Comparison of ENCODE assay signal across 9 cellular contexts in genomic region chr3:98986073-98986472, GRCh38.
A peak's percentile ranks its signal among the peaks of the same experiment; 100 is the strongest.
DNase-seq lines count a peak whose midpoint lies in the region; TF ChIP-seq lines count a peak whose summit lies in the region.
"Had no signal": no experiment of that assay in that cellular context is flagged by ENCODE, and none has a peak within 500 bp of the region (broad histone marks: within the 10 kb centered on the region; RNA-seq: fewer than 3 reads in every experiment).

No MANE protein-coding gene starts in this region.

- no peaks in the 10 kb centered on the region for H3K36me3 ChIP-seq in HEK293 (ENCODE audit: control insufficient read depth in 2 of 2, insufficient read depth in 1 of 2, low read length in 2 of 2)
- H3K36me3 ChIP-seq in adipocyte (ENCODE audit: control insufficient read depth, insufficient read depth, low read length, severe bottlenecking) = no peaks in the 10 kb centered on the region
- H3K36me3 ChIP-seq in cardiac muscle cell = no peaks in the 10 kb centered on the region

- POLR2A ChIA-PET in HEK293 (lab: Yijun Ruan, JAX) = interaction anchor here (2.0 kb wide), 1 partner anchor 84 kb away, joined by 9 read pairs; the partner anchor contains the start of gene DCBLD2

- H3K9ac ChIP-seq in adipocyte (ENCODE audit: low read length) = peak overlapping the region; percentile 60

- CTCF ChIA-PET in HEK293 (lab: Yijun Ruan, JAX) = interaction anchor here (0.6 to 0.7 kb wide), 3 partner anchors 29 to 167 kb away, joined by 3 read pairs; no protein-coding TSS in a partner anchor

- H3K27me3 ChIP-seq in adipocyte (replicated peaks; ENCODE audit: control insufficient read depth, insufficient read depth, low read length) = no peaks in the 10 kb centered on the region
- H3K27me3 ChIP-seq in cardiac muscle cell = no peaks in the 10 kb centered on the region

- DNase-seq in adipocyte (ENCODE audit: low read depth) (peak; percentile 75), cardiac muscle cell (ENCODE audit: low read depth in 1 of 2, low spot score in 1 of 2) (peak; percentile 45 to 72), retina (peak; percentile 78), pons (ENCODE audit: low spot score) (no peak), GM10266 (ENCODE audit: extremely low spot score) (no peak), activated gamma-delta T cell treated with Interleukin-2 at 50 U/mL for 16 hours (no peak)
- no peak for DNase-seq in activated CD8-positive, alpha-beta memory T cell treated with anti-CD3 and anti-CD28 coated beads, Interleukin-2, amount 50 U/mL, for 48 hours
- DNase-seq: activated CD4-positive, alpha-beta T cell treated with anti-CD3 and anti-CD28 coated beads for 36 hours had no signal

- no peaks in the 10 kb centered on the region; the same call in 1 of the 2 replicates for H3K4me1 ChIP-seq in HEK293 (ENCODE audit: control insufficient read depth, insufficient read depth, low read length)
- peaks cover 27% of the 10 kb centered on the region for H3K4me1 ChIP-seq in adipocyte (ENCODE audit: control insufficient read depth, insufficient read depth, low read length)
- H3K4me1 ChIP-seq in cardiac muscle cell (ENCODE audit: low read depth) = peaks cover 6% of the 10 kb centered on the region

- H3K9me3 ChIP-seq in HEK293 (ENCODE audit: control insufficient read depth, insufficient read depth, low read depth, low read length) (no peaks in the 10 kb centered on the region), adipocyte (ENCODE audit: control insufficient read depth, low read length) (no peaks in the 10 kb centered on the region), cardiac muscle cell (ENCODE audit: low read depth) (no peaks in the 10 kb centered on the region)

- TF ChIP-seq CTCF in HEK293 (tag by site-specific recombination; IDR thresholded peaks at IDR 0.05) (no peak), cardiac muscle cell (IDR thresholded peaks at IDR 0.05; ENCODE audit: low read depth, low read length) (no peak), GM10266 (IDR thresholded peaks at IDR 0.05; ENCODE audit: control insufficient read depth, insufficient read depth, low read depth, missing control alignments) (no peak)

- no peak overlapping the region for H3K27ac ChIP-seq in HEK293 (ENCODE audit: extremely low read depth, low read depth, low read length)
- H3K27ac ChIP-seq in cardiac muscle cell = no peak overlapping the region

- H3K4me3 ChIP-seq in HEK293 (ENCODE audit: low read depth, low read length) = no peak overlapping the region
- peak overlapping the region; percentile 42 for H3K4me3 ChIP-seq in adipocyte (ENCODE audit: low read length)
- H3K4me3 ChIP-seq in cardiac muscle cell = no peak overlapping the region

TF ChIP-seq in HEK293, 187 proteins besides CTCF, POLR2A, EP300 and RAD21 (continues in another document):
- TF ChIP-seq SP3 (tag by site-specific recombination; IDR thresholded peaks at IDR 0.05) (peak; percentile 29; the same call in 1 of the 2 replicates), ZNF2 (tag by site-specific recombination; IDR thresholded peaks at IDR 0.05) (no peak), ZNF138 (tag by site-specific recombination; IDR thresholded peaks at IDR 0.05; ENCODE audit: borderline replicate concordance) (no peak), ZNF777 (tag by site-specific recombination; IDR thresholded peaks at IDR 0.05; ENCODE audit: borderline replicate concordance) (no peak), GLIS2 (tag by site-specific recombination; IDR thresholded peaks at IDR 0.05) (no peak), ZNF148 (tag by site-specific recombination; IDR thresholded peaks at IDR 0.05; ENCODE audit: borderline replicate concordance) (no peak), ZSCAN5A (tag by site-specific recombination; IDR thresholded peaks at IDR 0.05) (no peak), TSHZ1 (tag by site-specific recombination; IDR thresholded peaks at IDR 0.05; ENCODE audit: borderline replicate concordance) (0 out of 2 replicates have a peak, but pooled peaks have one; percentile 44), ZNF449 (tag by site-specific recombination; IDR thresholded peaks at IDR 0.05) (no peak), ZNF350 (tag by site-specific recombination; IDR thresholded peaks at IDR 0.05) (no peak), ZSCAN18 (tag by site-specific recombination; IDR thresholded peaks at IDR 0.05) (no peak), ZNF184 (tag by site-specific recombination; IDR thresholded peaks at IDR 0.05) (0 out of 2 replicates have a peak, but pooled peaks have one; percentile 22)

Comparison
In these comparisons a context has a peak if more than half of its experiments do, and no peak if none do; other contexts are left out.
1. DNase-seq: peak in adipocyte (single experiment), cardiac muscle cell (2 of 2) and retina (single experiment); none in pons (single experiment), activated CD8-positive, alpha-beta memory T cell treated with anti-CD3 and anti-CD28 coated beads, Interleukin-2, amount 50 U/mL, for 48 hours (single experiment), GM10266 (single experiment) and activated gamma-delta T cell treated with Interleukin-2 at 50 U/mL for 16 hours (single experiment).